Comparison of ENCODE assay signal across 9 cellular contexts in genomic region chr4:56388311-56388710, GRCh38.
A peak's percentile ranks its signal among the peaks of the same experiment; 100 is the strongest.
DNase-seq lines count a peak whose midpoint lies in the region; ATAC-seq, FAIRE-seq and TF ChIP-seq lines count a peak whose summit lies in the region.
"Had no signal": no experiment of that assay in that cellular context is flagged by ENCODE, and none has a peak within 500 bp of the region (broad histone marks: within the 10 kb centered on the region; RNA-seq: fewer than 3 reads in every experiment).

No MANE protein-coding gene starts in this region.

- H3K9me3 ChIP-seq in duodenal mucosa (ENCODE audit: control insufficient read depth in 1 of 2, low read length in 2 of 2) (no peaks in the 10 kb centered on the region), neutrophil (no peaks in the 10 kb centered on the region)

- H3K36me3 ChIP-seq in duodenal mucosa (ENCODE audit: control insufficient read depth in 1 of 2, insufficient read depth in 2 of 2, low read length in 2 of 2) (no peaks in the 10 kb centered on the region), neutrophil (no peaks in the 10 kb centered on the region)

- H3K27ac ChIP-seq in duodenal mucosa (ENCODE audit: low read depth, low read length) (no peak overlapping the region), neutrophil (no peak overlapping the region)

- TF ChIP-seq CTCF in D721Med (IDR thresholded peaks at IDR 0.05; ENCODE audit: insufficient read depth, missing control alignments) (no peak), neutrophil (IDR thresholded peaks at IDR 0.05) (no peak)

- no peak for ATAC-seq in GM21381 (IDR thresholded peaks at IDR 0.05; ENCODE audit: unreplicated experiment)

- H3K9ac ChIP-seq in duodenal mucosa (ENCODE audit: low read depth in 1 of 2, low read length in 2 of 2): peak overlapping the region; percentile 85 to 99

- FAIRE-seq in D721Med (lab: Jason Lieb, UNC): peak; percentile 41

- H3K4me1 ChIP-seq in duodenal mucosa (ENCODE audit: control insufficient read depth in 1 of 2, insufficient read depth in 2 of 2, low read length in 2 of 2) (peaks cover 11 to 15% of the 10 kb centered on the region in 2 donors), neutrophil (ENCODE audit: control insufficient read depth in 1 of 2, insufficient read depth in 1 of 2, low read depth in 1 of 2, low read length in 1 of 2) (peaks cover 12 to 16% of the 10 kb centered on the region in 2 experiments)

- H3K27me3 ChIP-seq in duodenal mucosa (ENCODE audit: control insufficient read depth in 1 of 2, insufficient read depth in 2 of 2, low read length in 2 of 2) (no peaks in the 10 kb centered on the region), neutrophil (no peaks in the 10 kb centered on the region)

- H3K4me3 ChIP-seq in duodenal mucosa (ENCODE audit: low read depth in 1 of 2, low read length in 2 of 2) (peak overlapping the region; percentile 92 to 97), neutrophil (ENCODE audit: low read depth in 1 of 2, low read length in 1 of 2) (peak overlapping the region; percentile 79 to 86)

- DNase-seq in D721Med (ENCODE audit: insufficient read length, low spot score): no peak
- DNase-seq in NCI-H69 (lab: John Stamatoyannopoulos, UW): peak; percentile 7
- DNase-seq in iPS-NIHi11 (ENCODE audit: low spot score): no peak
- DNase-seq in cerebellar nuclear complex (lab: John Stamatoyannopoulos, UW): no peak
- DNase-seq in DMS114 treated with DMSO at 0.1 percent for 48 hours (lab: John Stamatoyannopoulos, UW; ENCODE audit: unreplicated experiment): no peak
- DNase-seq: NCI-H2029 treated with DMSO at 0.1 percent for 48 hours had no signal
